ENCODE assay signal across 8 cellular contexts in genomic region chr4:127997534-127998388, GRCh38. TPM values are rescaled to one million over a fixed set of nuclear protein-coding genes. Genes with fewer than 3 reads are reported as not detected.
A peak's percentile ranks its signal among the peaks of the same experiment; 100 is the strongest.
DNase-seq lines count a peak whose midpoint lies in the region; ATAC-seq lines count a peak whose summit lies in the region.

No MANE protein-coding gene starts in this region.

- ATAC-seq in HG03095 (IDR thresholded peaks at IDR 0.05; ENCODE audit: unreplicated experiment) = peak; percentile 98

- peak; percentile 29 for DNase-seq in Caki2 (ENCODE audit: low read depth)
- DNase-seq in GM19238 (ENCODE audit: insufficient read length, low spot score) = peak; percentile 20
- DNase-seq in SIG-M5 (lab: John Stamatoyannopoulos, UW) = peak; percentile 61
- DNase-seq in fibroblast of peridontal ligament (ENCODE audit: extremely low read depth) = peak; percentile 53
- DNase-seq in NCI-H2227 (lab: John Stamatoyannopoulos, UW; ENCODE audit: unreplicated experiment) = no peak
- no peak for DNase-seq in epidermal melanocyte (ENCODE audit: insufficient read length, low spot score)
- no peak for DNase-seq in activated effector memory CD4-positive, alpha-beta T cell treated with anti-CD3 and anti-CD28 coated beads, Interleukin-2, amount 50 U/mL, for 16 hours

- in situ Hi-C loops in Caki2 (cut with HindIII; ENCODE audit: low pct_unique_long_range_greater_than_20kb, low sequenced_read_pairs) = no loop called here

RNA-seq across cellular contexts. Expression of gene ABHD18, which starts 32.6 kb away (rescaled TPM):
- 2.6 and 6.4 TPM in 2 replicates for total RNA-seq in Caki2 (2014; rRNA removed; shearing (Covaris generic); ENCODE audit: low replicate concordance)

RNA-seq across cellular contexts. Expression of gene MFSD8, which starts 32.8 kb away (rescaled TPM):
- total RNA-seq in Caki2 (2014; rRNA removed; shearing (Covaris generic); ENCODE audit: low replicate concordance) = 14.9 and 15.9 TPM in 2 replicates

Comparison
In these comparisons a context has a peak if more than half of its experiments do, and no peak if none do; other contexts are left out.
1. DNase-seq: peak in Caki2 (single experiment), GM19238 (single experiment), SIG-M5 (single experiment) and fibroblast of peridontal ligament (single experiment); none in NCI-H2227 (single experiment), epidermal melanocyte (single experiment) and activated effector memory CD4-positive, alpha-beta T cell treated with anti-CD3 and anti-CD28 coated beads, Interleukin-2, amount 50 U/mL, for 16 hours (single experiment).